Comparison of ENCODE assay signal across 9 cellular contexts in genomic region chr9:89375181-89375760, GRCh38. TPM values are rescaled to one million over a fixed set of nuclear protein-coding genes. Genes with fewer than 3 reads are reported as not detected.
DNase-seq lines count a peak whose midpoint lies in the region; ATAC-seq and FAIRE-seq lines count a peak whose summit lies in the region.
"Had no signal": no experiment of that assay in that cellular context is flagged by ENCODE, and none has a peak within 500 bp of the region (broad histone marks: within the 10 kb centered on the region; RNA-seq: fewer than 3 reads in every experiment).

No MANE protein-coding gene starts in this region.

- H3K27me3 Mint-ChIP-seq in activated T-helper 2 cell treated with anti-CD3 and anti-CD28 coated beads, Interferon-gamma antibody, Interleukin-2, Interleukin-4, amounts not matched to agents 10 μg/mL and 5 μg/mL and 100 μg/mL, durations not matched to agents 14 hours and 24 hours and 36 hours (ENCODE audit: low read depth): no peaks in the 10 kb centered on the region
- no peaks in the 10 kb centered on the region for H3K27me3 Mint-ChIP-seq in natural killer cell treated with Interleukin-12 subunit alpha and Interleukin-12 subunit beta and Interleukin-15 and Interleukin-18, amount 100 ng/mL, for 72 hours

- H3K9me3 Mint-ChIP-seq in activated T-helper 2 cell treated with anti-CD3 and anti-CD28 coated beads, Interferon-gamma antibody, Interleukin-2, Interleukin-4, amounts not matched to agents 10 μg/mL and 5 μg/mL and 100 μg/mL, durations not matched to agents 14 hours and 24 hours and 36 hours: no peaks in the 10 kb centered on the region
- H3K9me3 Mint-ChIP-seq in natural killer cell treated with Interleukin-12 subunit alpha and Interleukin-12 subunit beta and Interleukin-15 and Interleukin-18, amount 100 ng/mL, for 72 hours: no peaks in the 10 kb centered on the region

- DNase-seq in Caki2 (ENCODE audit: low read depth) (peak; percentile 52), GM19240 (ENCODE audit: insufficient read length, low spot score) (peak; percentile 26), urothelium cell line (ENCODE audit: low spot score) (no peak)
- DNase-seq in activated T-helper 2 cell treated with anti-CD3 and anti-CD28 coated beads, Interferon-gamma antibody, Interleukin-2, Interleukin-4, amounts not matched to agents 10 μg/mL and 5 μg/mL and 100 μg/mL, durations not matched to agents 14 hours and 24 hours and 36 hours (ENCODE audit: low spot score): peak; percentile 38
- no peak for DNase-seq in natural killer cell treated with Interleukin-12 subunit alpha and Interleukin-12 subunit beta and Interleukin-15 and Interleukin-18, amount 100 ng/mL, for 72 hours (ENCODE audit: low spot score)
- no peak for DNase-seq in effector CD8-positive, alpha-beta T cell (lab: John Stamatoyannopoulos, UW)
- DNase-seq in activated CD4-positive, alpha-beta T cell treated with anti-CD3 and anti-CD28 coated beads, Interleukin-2, amount 50 U/mL, for 1 hour: no peak

- H3K27ac Mint-ChIP-seq in activated T-helper 2 cell treated with anti-CD3 and anti-CD28 coated beads, Interferon-gamma antibody, Interleukin-2, Interleukin-4, amounts not matched to agents 10 μg/mL and 5 μg/mL and 100 μg/mL, durations not matched to agents 14 hours and 24 hours and 36 hours: peak overlapping the region; percentile 77
- H3K27ac Mint-ChIP-seq in natural killer cell treated with Interleukin-12 subunit alpha and Interleukin-12 subunit beta and Interleukin-15 and Interleukin-18, amount 100 ng/mL, for 72 hours: peak overlapping the region; percentile 76 to 87

- ATAC-seq in HG03520 (IDR thresholded peaks at IDR 0.05; ENCODE audit: unreplicated experiment): peak; percentile 65
- ATAC-seq in natural killer cell treated with Interleukin-12 subunit alpha and Interleukin-12 subunit beta and Interleukin-15 and Interleukin-18, amount 100 ng/mL, for 72 hours: peak; percentile 62 to 63
- ATAC-seq: body of pancreas had no signal

- peaks cover 53% of the 10 kb centered on the region for H3K4me1 Mint-ChIP-seq in activated T-helper 2 cell treated with anti-CD3 and anti-CD28 coated beads, Interferon-gamma antibody, Interleukin-2, Interleukin-4, amounts not matched to agents 10 μg/mL and 5 μg/mL and 100 μg/mL, durations not matched to agents 14 hours and 24 hours and 36 hours (ENCODE audit: low read depth)
- H3K4me1 Mint-ChIP-seq in natural killer cell treated with Interleukin-12 subunit alpha and Interleukin-12 subunit beta and Interleukin-15 and Interleukin-18, amount 100 ng/mL, for 72 hours (ENCODE audit: low read depth in 2 of 2): peaks cover 42 to 45% of the 10 kb centered on the region in 2 donors

- H3K36me3 Mint-ChIP-seq in activated T-helper 2 cell treated with anti-CD3 and anti-CD28 coated beads, Interferon-gamma antibody, Interleukin-2, Interleukin-4, amounts not matched to agents 10 μg/mL and 5 μg/mL and 100 μg/mL, durations not matched to agents 14 hours and 24 hours and 36 hours (ENCODE audit: low read depth): peaks cover 51% of the 10 kb centered on the region
- H3K36me3 Mint-ChIP-seq in natural killer cell treated with Interleukin-12 subunit alpha and Interleukin-12 subunit beta and Interleukin-15 and Interleukin-18, amount 100 ng/mL, for 72 hours: no peaks in the 10 kb centered on the region

- in situ Hi-C loops in Caki2 (cut with HindIII; ENCODE audit: low pct_unique_long_range_greater_than_20kb, low sequenced_read_pairs): no loop called here

- intact Hi-C loops in activated T-helper 2 cell treated with anti-CD3 and anti-CD28 coated beads, Interferon-gamma antibody, Interleukin-2, Interleukin-4, amounts not matched to agents 10 μg/mL and 5 μg/mL and 100 μg/mL, durations not matched to agents 14 hours and 24 hours and 36 hours (cut with micrococcal nuclease): no loop called here

- no peak for FAIRE-seq in urothelium cell line (lab: Jason Lieb, UNC)

- H3K4me3 Mint-ChIP-seq in activated T-helper 2 cell treated with anti-CD3 and anti-CD28 coated beads, Interferon-gamma antibody, Interleukin-2, Interleukin-4, amounts not matched to agents 10 μg/mL and 5 μg/mL and 100 μg/mL, durations not matched to agents 14 hours and 24 hours and 36 hours (ENCODE audit: low read depth): no peak overlapping the region
- H3K4me3 Mint-ChIP-seq in natural killer cell treated with Interleukin-12 subunit alpha and Interleukin-12 subunit beta and Interleukin-15 and Interleukin-18, amount 100 ng/mL, for 72 hours: peak overlapping the region; percentile 41

RNA-seq across cellular contexts. Expression of gene SECISBP2, which starts 57.0 kb away (rescaled TPM):
- total RNA-seq in Caki2 (2014; rRNA removed; shearing (Covaris generic); ENCODE audit: low replicate concordance): 12.4 and 18.5 TPM in 2 replicates
- 51.3 and 53.5 TPM in 2 replicates for total RNA-seq in activated T-helper 2 cell treated with anti-CD3 and anti-CD28 coated beads, Interferon-gamma antibody, Interleukin-2, Interleukin-4, amounts not matched to agents 10 μg/mL and 5 μg/mL and 100 μg/mL, durations not matched to agents 14 hours and 24 hours and 36 hours
- total RNA-seq in natural killer cell treated with Interleukin-12 subunit alpha and Interleukin-12 subunit beta and Interleukin-15 and Interleukin-18, amount 100 ng/mL, for 72 hours: 10 to 100 TPM; 43.1 to 63.6 TPM

Comparison
In these comparisons a context has a peak if more than half of its experiments do, and no peak if none do; other contexts are left out.
1. DNase-seq: peak in Caki2 (single experiment), GM19240 (single experiment) and activated T-helper 2 cell treated with anti-CD3 and anti-CD28 coated beads, Interferon-gamma antibody, Interleukin-2, Interleukin-4, amounts not matched to agents 10 μg/mL and 5 μg/mL and 100 μg/mL, durations not matched to agents 14 hours and 24 hours and 36 hours (single experiment); none in natural killer cell treated with Interleukin-12 subunit alpha and Interleukin-12 subunit beta and Interleukin-15 and Interleukin-18, amount 100 ng/mL, for 72 hours (single experiment), urothelium cell line (single experiment), effector CD8-positive, alpha-beta T cell (single experiment) and activated CD4-positive, alpha-beta T cell treated with anti-CD3 and anti-CD28 coated beads, Interleukin-2, amount 50 U/mL, for 1 hour (single experiment).